In genomic region chr10:97596101-97597055, GRCh38 we compare ENCODE assay signal across 1 cellular context.
A peak's percentile ranks its signal among the peaks of the same experiment; 100 is the strongest.
TF ChIP-seq lines count a peak whose summit lies in the region.

No MANE protein-coding gene starts in this region.

TF ChIP-seq in HepG2, 621 proteins besides CTCF, POLR2A, EP300 and RAD21:
- TF ChIP-seq SAP130 (CRISPR knock-in tag; IDR thresholded peaks at IDR 0.05; ENCODE audit: low read depth) (peak; percentile 27), SOX6 (IDR thresholded peaks at IDR 0.05) (no peak), SOX6 (CRISPR knock-in tag; IDR thresholded peaks at IDR 0.05) (peak; percentile 32; the same call in 1 of the 2 replicates), ZNF691 (CRISPR knock-in tag; IDR thresholded peaks at IDR 0.05; ENCODE audit: borderline replicate concordance, low read depth) (0 out of 2 replicates have a peak, but pooled peaks have one; percentile 31), KAT8 (CRISPR knock-in tag; IDR thresholded peaks at IDR 0.05) (no peak), LCORL (IDR thresholded peaks at IDR 0.05) (no peak), LCORL (CRISPR knock-in tag; IDR thresholded peaks at IDR 0.05) (peak; percentile 37; the same call in 1 of the 2 replicates), ZNF547 (CRISPR knock-in tag; IDR thresholded peaks at IDR 0.05) (no peak), ZNF687 (CRISPR knock-in tag; IDR thresholded peaks at IDR 0.05) (peak; percentile 30), ZNF121 (CRISPR knock-in tag; IDR thresholded peaks at IDR 0.05) (peak; percentile 97), XRCC5 (optimal IDR thresholded peaks at IDR 0.05; ENCODE audit: low read length) (peak; percentile 43), ZMAT3 (CRISPR knock-in tag; conservative IDR thresholded peaks at IDR 0.05) (no peak), ZNF672 (CRISPR knock-in tag; IDR thresholded peaks at IDR 0.05) (no peak), RFXANK (CRISPR knock-in tag; IDR thresholded peaks at IDR 0.05) (no peak), ZNF850 (CRISPR knock-in tag; conservative IDR thresholded peaks at IDR 0.05) (peak; percentile 97), ZSCAN12 (CRISPR knock-in tag; IDR thresholded peaks at IDR 0.05) (no peak), DZIP1 (CRISPR knock-in tag; IDR thresholded peaks at IDR 0.05) (no peak), ZNF768 (CRISPR knock-in tag; IDR thresholded peaks at IDR 0.05) (peak; percentile 63), ELF3 (CRISPR knock-in tag; IDR thresholded peaks at IDR 0.05) (0 out of 2 replicates have a peak, but pooled peaks have one; percentile 15), ARNT (IDR thresholded peaks at IDR 0.05) (no peak), FOSL2 (CRISPR knock-in tag; IDR thresholded peaks at IDR 0.05) (peak; percentile 86), RBFOX2 (IDR thresholded peaks at IDR 0.05; ENCODE audit: low read depth, low read length) (no peak), JARID2 (CRISPR knock-in tag; IDR thresholded peaks at IDR 0.05; ENCODE audit: insufficient replicate concordance) (no peak), ZNF160 (CRISPR knock-in tag; IDR thresholded peaks at IDR 0.05) (no peak), ZNF263 (CRISPR knock-in tag; IDR thresholded peaks at IDR 0.05) (peak; percentile 78), ZC3H13 (CRISPR knock-in tag; IDR thresholded peaks at IDR 0.05) (no peak), CBX2 (IDR thresholded peaks at IDR 0.05; ENCODE audit: low read depth, low read length) (no peak), CBX2 (CRISPR knock-in tag; IDR thresholded peaks at IDR 0.05; ENCODE audit: low read depth) (no peak), ZMYM4 (CRISPR knock-in tag; IDR thresholded peaks at IDR 0.05) (no peak), CREB1 (IDR thresholded peaks at IDR 0.05) (0 out of 2 replicates have a peak, but pooled peaks have one; percentile 7), CREB1 (CRISPR knock-in tag; IDR thresholded peaks at IDR 0.05) (no peak), ZSCAN5A (CRISPR knock-in tag; IDR thresholded peaks at IDR 0.05; ENCODE audit: borderline replicate concordance) (no peak), ZNF713 (CRISPR knock-in tag; IDR thresholded peaks at IDR 0.05) (no peak), HNF4A (CRISPR knock-in tag; IDR thresholded peaks at IDR 0.05) (peak; percentile 39)
- TF ChIP-seq, protein P1, sequence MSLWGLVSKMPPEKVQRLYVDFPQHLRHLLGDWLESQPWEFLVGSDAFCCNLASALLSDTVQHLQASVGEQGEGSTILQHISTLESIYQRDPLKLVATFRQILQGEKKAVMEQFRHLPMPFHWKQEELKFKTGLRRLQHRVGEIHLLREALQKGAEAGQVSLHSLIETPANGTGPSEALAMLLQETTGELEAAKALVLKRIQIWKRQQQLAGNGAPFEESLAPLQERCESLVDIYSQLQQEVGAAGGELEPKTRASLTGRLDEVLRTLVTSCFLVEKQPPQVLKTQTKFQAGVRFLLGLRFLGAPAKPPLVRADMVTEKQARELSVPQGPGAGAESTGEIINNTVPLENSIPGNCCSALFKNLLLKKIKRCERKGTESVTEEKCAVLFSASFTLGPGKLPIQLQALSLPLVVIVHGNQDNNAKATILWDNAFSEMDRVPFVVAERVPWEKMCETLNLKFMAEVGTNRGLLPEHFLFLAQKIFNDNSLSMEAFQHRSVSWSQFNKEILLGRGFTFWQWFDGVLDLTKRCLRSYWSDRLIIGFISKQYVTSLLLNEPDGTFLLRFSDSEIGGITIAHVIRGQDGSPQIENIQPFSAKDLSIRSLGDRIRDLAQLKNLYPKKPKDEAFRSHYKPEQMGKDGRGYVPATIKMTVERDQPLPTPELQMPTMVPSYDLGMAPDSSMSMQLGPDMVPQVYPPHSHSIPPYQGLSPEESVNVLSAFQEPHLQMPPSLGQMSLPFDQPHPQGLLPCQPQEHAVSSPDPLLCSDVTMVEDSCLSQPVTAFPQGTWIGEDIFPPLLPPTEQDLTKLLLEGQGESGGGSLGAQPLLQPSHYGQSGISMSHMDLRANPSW (CRISPR knock-in tag; IDR thresholded peaks at IDR 0.05; ENCODE audit: borderline replicate concordance) = no peak
- TF ChIP-seq, protein P2, sequence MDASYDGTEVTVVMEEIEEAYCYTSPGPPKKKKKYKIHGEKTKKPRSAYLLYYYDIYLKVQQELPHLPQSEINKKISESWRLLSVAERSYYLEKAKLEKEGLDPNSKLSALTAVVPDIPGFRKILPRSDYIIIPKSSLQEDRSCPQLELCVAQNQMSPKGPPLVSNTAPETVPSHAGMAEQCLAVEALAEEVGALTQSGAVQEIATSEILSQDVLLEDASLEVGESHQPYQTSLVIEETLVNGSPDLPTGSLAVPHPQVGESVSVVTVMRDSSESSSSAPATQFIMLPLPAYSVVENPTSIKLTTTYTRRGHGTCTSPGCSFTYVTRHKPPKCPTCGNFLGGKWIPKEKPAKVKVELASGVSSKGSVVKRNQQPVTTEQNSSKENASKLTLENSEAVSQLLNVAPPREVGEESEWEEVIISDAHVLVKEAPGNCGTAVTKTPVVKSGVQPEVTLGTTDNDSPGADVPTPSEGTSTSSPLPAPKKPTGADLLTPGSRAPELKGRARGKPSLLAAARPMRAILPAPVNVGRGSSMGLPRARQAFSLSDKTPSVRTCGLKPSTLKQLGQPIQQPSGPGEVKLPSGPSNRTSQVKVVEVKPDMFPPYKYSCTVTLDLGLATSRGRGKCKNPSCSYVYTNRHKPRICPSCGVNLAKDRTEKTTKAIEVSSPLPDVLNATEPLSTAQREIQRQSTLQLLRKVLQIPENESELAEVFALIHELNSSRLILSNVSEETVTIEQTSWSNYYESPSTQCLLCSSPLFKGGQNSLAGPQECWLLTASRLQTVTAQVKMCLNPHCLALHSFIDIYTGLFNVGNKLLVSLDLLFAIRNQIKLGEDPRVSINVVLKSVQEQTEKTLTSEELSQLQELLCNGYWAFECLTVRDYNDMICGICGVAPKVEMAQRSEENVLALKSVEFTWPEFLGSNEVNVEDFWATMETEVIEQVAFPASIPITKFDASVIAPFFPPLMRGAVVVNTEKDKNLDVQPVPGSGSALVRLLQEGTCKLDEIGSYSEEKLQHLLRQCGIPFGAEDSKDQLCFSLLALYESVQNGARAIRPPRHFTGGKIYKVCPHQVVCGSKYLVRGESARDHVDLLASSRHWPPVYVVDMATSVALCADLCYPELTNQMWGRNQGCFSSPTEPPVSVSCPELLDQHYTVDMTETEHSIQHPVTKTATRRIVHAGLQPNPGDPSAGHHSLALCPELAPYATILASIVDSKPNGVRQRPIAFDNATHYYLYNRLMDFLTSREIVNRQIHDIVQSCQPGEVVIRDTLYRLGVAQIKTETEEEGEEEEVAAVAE (CRISPR knock-in tag; IDR thresholded peaks at IDR 0.05; ENCODE audit: borderline replicate concordance) = no peak
- TF ChIP-seq, protein P3, sequence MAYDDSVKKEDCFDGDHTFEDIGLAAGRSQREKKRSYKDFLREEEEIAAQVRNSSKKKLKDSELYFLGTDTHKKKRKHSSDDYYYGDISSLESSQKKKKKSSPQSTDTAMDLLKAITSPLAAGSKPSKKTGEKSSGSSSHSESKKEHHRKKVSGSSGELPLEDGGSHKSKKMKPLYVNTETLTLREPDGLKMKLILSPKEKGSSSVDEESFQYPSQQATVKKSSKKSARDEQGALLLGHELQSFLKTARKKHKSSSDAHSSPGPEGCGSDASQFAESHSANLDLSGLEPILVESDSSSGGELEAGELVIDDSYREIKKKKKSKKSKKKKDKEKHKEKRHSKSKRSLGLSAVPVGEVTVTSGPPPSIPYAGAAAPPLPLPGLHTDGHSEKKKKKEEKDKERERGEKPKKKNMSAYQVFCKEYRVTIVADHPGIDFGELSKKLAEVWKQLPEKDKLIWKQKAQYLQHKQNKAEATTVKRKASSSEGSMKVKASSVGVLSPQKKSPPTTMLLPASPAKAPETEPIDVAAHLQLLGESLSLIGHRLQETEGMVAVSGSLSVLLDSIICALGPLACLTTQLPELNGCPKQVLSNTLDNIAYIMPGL (CRISPR knock-in tag; IDR thresholded peaks at IDR 0.05; ENCODE audit: borderline replicate concordance in 1 of 2, low read depth in 1 of 2) = no peak
- TF ChIP-seq, protein P4, sequence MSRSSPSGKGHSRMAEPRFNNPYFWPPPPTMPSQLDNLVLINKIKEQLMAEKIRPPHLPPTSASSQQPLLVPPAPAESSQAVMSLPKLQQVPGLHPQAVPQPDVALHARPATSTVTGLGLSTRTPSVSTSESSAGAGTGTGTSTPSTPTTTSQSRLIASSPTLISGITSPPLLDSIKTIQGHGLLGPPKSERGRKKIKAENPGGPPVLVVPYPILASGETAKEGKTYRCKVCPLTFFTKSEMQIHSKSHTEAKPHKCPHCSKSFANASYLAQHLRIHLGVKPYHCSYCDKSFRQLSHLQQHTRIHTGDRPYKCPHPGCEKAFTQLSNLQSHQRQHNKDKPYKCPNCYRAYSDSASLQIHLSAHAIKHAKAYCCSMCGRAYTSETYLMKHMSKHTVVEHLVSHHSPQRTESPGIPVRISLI (CRISPR knock-in tag; IDR thresholded peaks at IDR 0.05; ENCODE audit: borderline replicate concordance) = no peak
- TF ChIP-seq, protein P5, sequence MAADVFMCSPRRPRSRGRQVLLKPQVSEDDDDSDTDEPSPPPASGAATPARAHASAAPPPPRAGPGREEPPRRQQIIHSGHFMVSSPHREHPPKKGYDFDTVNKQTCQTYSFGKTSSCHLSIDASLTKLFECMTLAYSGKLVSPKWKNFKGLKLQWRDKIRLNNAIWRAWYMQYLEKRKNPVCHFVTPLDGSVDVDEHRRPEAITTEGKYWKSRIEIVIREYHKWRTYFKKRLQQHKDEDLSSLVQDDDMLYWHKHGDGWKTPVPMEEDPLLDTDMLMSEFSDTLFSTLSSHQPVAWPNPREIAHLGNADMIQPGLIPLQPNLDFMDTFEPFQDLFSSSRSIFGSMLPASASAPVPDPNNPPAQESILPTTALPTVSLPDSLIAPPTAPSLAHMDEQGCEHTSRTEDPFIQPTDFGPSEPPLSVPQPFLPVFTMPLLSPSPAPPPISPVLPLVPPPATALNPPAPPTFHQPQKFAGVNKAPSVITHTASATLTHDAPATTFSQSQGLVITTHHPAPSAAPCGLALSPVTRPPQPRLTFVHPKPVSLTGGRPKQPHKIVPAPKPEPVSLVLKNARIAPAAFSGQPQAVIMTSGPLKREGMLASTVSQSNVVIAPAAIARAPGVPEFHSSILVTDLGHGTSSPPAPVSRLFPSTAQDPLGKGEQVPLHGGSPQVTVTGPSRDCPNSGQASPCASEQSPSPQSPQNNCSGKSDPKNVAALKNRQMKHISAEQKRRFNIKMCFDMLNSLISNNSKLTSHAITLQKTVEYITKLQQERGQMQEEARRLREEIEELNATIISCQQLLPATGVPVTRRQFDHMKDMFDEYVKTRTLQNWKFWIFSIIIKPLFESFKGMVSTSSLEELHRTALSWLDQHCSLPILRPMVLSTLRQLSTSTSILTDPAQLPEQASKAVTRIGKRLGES (CRISPR knock-in tag; IDR thresholded peaks at IDR 0.05; ENCODE audit: borderline replicate concordance) = no peak
